24 cellular contexts compared by ENCODE assay signal in genomic region chr1:172245788-172246187, GRCh38.
"Had no signal": no experiment of that assay in that cellular context is flagged by ENCODE, and none has a peak within 500 bp of the region (broad histone marks: within the 10 kb centered on the region; RNA-seq: fewer than 3 reads in every experiment).

No MANE protein-coding gene starts in this region.

- H3K27ac Mint-ChIP-seq: memory B cell had no signal

- FAIRE-seq: endometrium had no signal

- DNase-seq: cortex of kidney; effector memory CD4-positive, alpha-beta T cell; esophagus squamous epithelium; foreskin fibroblast; glutamatergic neuron; islet precursor cell; left ventricle myocardium inferior; lower lobe of right lung; naive B cell; posterior cingulate gyrus; sigmoid colon; stimulated activated CD4-positive, alpha-beta T cell treated with anti-CD3 and anti-CD28 coated beads, Interleukin-2, amount 100 ng/mL, for 24 hours; stimulated activated CD4-positive, alpha-beta T cell treated with anti-CD3 and anti-CD28 coated beads, Interleukin-4, amount 100 ng/mL, for 4 hours; stimulated activated naive CD4-positive, alpha-beta T cell; stomach; substantia nigra; transverse colon had no signal

- H3K27ac ChIP-seq: esophagus squamous epithelium, gastroesophageal sphincter, left ventricle myocardium inferior, lower lobe of right lung, right atrium auricular region, sigmoid colon, skin epidermis, stomach, thoracic aorta, transverse colon had no signal

- H3K9me3 ChIP-seq: esophagus squamous epithelium, gastroesophageal sphincter, left ventricle myocardium inferior, lower lobe of right lung, right atrium auricular region, sigmoid colon, stomach, thoracic aorta, transverse colon had no signal

- H3K4me3 ChIP-seq: esophagus squamous epithelium, gastroesophageal sphincter, left ventricle myocardium inferior, lower lobe of right lung, right atrium auricular region, sigmoid colon, skin epidermis, stomach, thoracic aorta, transverse colon had no signal

- H3K36me3 ChIP-seq: esophagus squamous epithelium, gastroesophageal sphincter, lower lobe of right lung, right atrium auricular region, sigmoid colon, stomach, thoracic aorta had no signal

- H3K4me3 Mint-ChIP-seq: memory B cell, neural crest cell had no signal

- H3K36me3 Mint-ChIP-seq: memory B cell, naive B cell had no signal

- H3K4me1 ChIP-seq: esophagus squamous epithelium, left ventricle myocardium inferior, lower lobe of right lung, right atrium auricular region, transverse colon had no signal

- ATAC-seq: gastroesophageal sphincter had no signal

- H3K9me3 Mint-ChIP-seq: memory B cell had no signal

- H3K4me1 Mint-ChIP-seq: naive B cell, neural crest cell had no signal

- H3K27me3 Mint-ChIP-seq: memory B cell, naive B cell had no signal

- H3K27me3 ChIP-seq: esophagus squamous epithelium, gastroesophageal sphincter, right atrium auricular region, sigmoid colon, stomach, transverse colon had no signal
